10 cellular contexts compared by ENCODE assay signal in the genomic region with DNA sequence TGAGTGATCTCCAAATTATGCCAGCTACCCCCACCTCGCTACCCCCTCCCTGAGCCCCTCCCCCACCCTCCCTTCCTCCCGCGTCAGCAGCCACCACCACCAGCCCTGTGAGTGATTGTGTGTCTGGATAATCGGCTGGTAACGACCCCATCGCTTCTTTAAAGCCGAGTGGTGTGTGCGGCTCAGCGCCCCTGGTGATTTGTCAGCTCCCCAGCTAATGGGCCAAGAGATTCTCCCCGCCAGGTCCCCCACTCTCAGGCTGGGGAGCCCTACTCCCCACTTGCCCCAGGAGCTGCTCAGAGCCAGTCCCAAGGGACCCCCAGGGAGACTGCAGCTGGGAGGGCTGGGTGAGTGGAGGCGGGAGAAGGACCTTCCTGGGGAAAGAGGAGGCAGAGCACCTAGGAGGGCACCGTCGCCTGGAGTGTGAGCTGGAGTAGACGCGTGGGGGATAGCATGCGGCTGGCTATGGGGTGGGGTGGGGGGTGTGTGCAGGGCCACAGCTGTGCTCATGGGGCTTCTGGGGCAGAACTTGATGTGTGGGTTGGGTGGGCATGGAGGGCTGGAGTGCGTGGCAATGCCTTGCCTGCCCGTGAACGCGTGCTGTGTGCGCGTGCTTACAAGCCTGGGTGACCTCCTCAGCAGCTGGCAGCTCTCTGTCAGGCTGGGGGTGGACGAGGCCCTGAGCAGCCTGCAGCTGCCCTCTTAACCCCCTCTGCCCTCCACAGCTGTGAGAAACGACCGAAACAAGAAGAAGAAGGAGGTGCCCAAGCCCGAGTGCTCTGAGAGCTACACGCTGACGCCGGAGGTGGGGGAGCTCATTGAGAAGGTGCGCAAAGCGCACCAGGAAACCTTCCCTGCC. TPM values are rescaled to one million over a fixed set of nuclear protein-coding genes. Genes with fewer than 3 reads are reported as not detected.
DNase-seq lines count a peak whose midpoint lies in the region; ATAC-seq and TF ChIP-seq lines count a peak whose summit lies in the region.
"Had no signal": no experiment of that assay in that cellular context is flagged by ENCODE, and none has a peak within 500 bp of the region (broad histone marks: within the 10 kb centered on the region; RNA-seq: fewer than 3 reads in every experiment).

No MANE protein-coding gene starts in this region.

- H3K27ac Mint-ChIP-seq in brain (peak overlapping the region; percentile 94 to 99 (median 97)), neural crest cell (ENCODE audit: unreplicated experiment) (peak overlapping the region; percentile 98)

- peak overlapping the region; percentile 69 to 84 (median 74) for H3K4me3 Mint-ChIP-seq in brain
- peak overlapping the region; percentile 93 for H3K4me3 Mint-ChIP-seq in neural crest cell

- DNase-seq in COR-L47 (lab: John Stamatoyannopoulos, UW) (peak; percentile 34), NCI-H2029 (lab: John Stamatoyannopoulos, UW) (peak; percentile 33), neural crest cell (ENCODE audit: low read depth, low spot score) (no peak), H4 (ENCODE audit: low spot score) (no peak)
- DNase-seq in stimulated activated CD4-positive, alpha-beta T cell treated with anti-CD3 and anti-CD28 coated beads, Interleukin-4, amount 100 ng/mL, for 1 hour = no peak
- DNase-seq: GOT3 had no signal

- H3K4me1 Mint-ChIP-seq in brain (peaks cover 89% of the 10 kb centered on the region), neural crest cell (peaks cover 78% of the 10 kb centered on the region)

- H3K27me3 Mint-ChIP-seq in brain (no peaks in the 10 kb centered on the region), neural crest cell (ENCODE audit: low read depth) (no peaks in the 10 kb centered on the region)

- ATAC-seq in GM18511 (IDR thresholded peaks at IDR 0.05; ENCODE audit: unreplicated experiment) = no peak
- no peak for ATAC-seq in GM19467 (IDR thresholded peaks at IDR 0.05; ENCODE audit: unreplicated experiment)

- H3K9me3 Mint-ChIP-seq in brain (peaks cover 0 to 2% (median 0%) of the 10 kb centered on the region in 5 experiments), neural crest cell (no peaks in the 10 kb centered on the region)

- TF ChIP-seq CTCF in brain (conservative IDR thresholded peaks at IDR 0.05) = no peak
- no peak for TF ChIP-seq CTCF in neural crest cell (conservative IDR thresholded peaks at IDR 0.05)

- peaks cover 33% of the 10 kb centered on the region for H3K36me3 Mint-ChIP-seq in brain
- H3K36me3 Mint-ChIP-seq in neural crest cell (ENCODE audit: low read depth) = peaks cover 7% of the 10 kb centered on the region

RNA-seq across cellular contexts. Expression of a gene that starts 13.1 kb away (rescaled TPM):
- not detected for polyA plus RNA-seq in brain (ENCODE audit: insufficient read depth, low read depth, low replicate concordance)
- total RNA-seq in neural crest cell = 0.34 TPM in 1 of 2 replicates, not detected in the other
- not detected in 2 replicates for total RNA-seq in H4 (2014; rRNA removed; shearing (Covaris generic))
- total RNA-seq: Daoy had no signal

RNA-seq across cellular contexts. Expression of a gene that starts 42.4 kb away (rescaled TPM):
- polyA plus RNA-seq in brain (ENCODE audit: insufficient read depth, low read depth, low replicate concordance) = 26.2 TPM
- total RNA-seq in neural crest cell = 22.3 and 25.9 TPM in 2 replicates
- 17.7 and 19.7 TPM in 2 replicates for total RNA-seq in H4 (2014; rRNA removed; shearing (Covaris generic))

Comparison
In these comparisons a context has a peak if more than half of its experiments do, and no peak if none do; other contexts are left out.
1. DNase-seq: peak in COR-L47 (single experiment) and NCI-H2029 (single experiment); none in neural crest cell (single experiment), stimulated activated CD4-positive, alpha-beta T cell treated with anti-CD3 and anti-CD28 coated beads, Interleukin-4, amount 100 ng/mL, for 1 hour (single experiment) and H4 (single experiment).